Comparison of ENCODE assay signal across 33 cellular contexts in the genomic region with DNA sequence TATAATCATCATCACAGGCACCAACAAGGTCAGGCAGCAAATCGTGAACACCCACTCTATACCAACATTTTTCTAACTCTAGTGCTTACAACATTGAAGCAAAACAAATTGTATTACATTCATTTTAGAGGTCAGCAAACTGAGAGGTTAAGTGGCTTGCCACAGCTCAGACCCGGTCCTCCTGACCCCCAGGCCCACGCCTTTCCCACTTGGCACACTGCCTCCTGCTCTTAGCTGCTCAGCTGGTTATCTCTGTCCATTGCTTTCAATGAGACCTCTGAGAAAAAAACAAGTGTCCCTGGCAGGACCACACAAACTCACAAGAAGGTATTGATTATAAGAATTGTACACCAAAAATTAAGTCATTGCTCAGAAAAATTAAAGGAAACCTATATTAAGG. TPM values are rescaled to one million over a fixed set of nuclear protein-coding genes. Genes with fewer than 3 reads are reported as not detected.
"Had no signal": no experiment of that assay in that cellular context is flagged by ENCODE, and none has a peak within 500 bp of the region (broad histone marks: within the 10 kb centered on the region; RNA-seq: fewer than 3 reads in every experiment).

No MANE protein-coding gene starts in this region.

- H3K27ac ChIP-seq: dorsolateral prefrontal cortex, epithelial cell of prostate, gastrocnemius medialis, left lung, neural progenitor cell, parathyroid adenoma, testis, tibial nerve, upper lobe of left lung had no signal

- H3K4me2 ChIP-seq: neural progenitor cell, smooth muscle cell had no signal

- H3K36me3 ChIP-seq: gastrocnemius medialis, left lung, neural progenitor cell, tibial nerve, upper lobe of left lung had no signal

- H3K4me1 ChIP-seq: gastrocnemius medialis, left lung, neural progenitor cell, parathyroid adenoma, testis, tibial nerve, upper lobe of left lung had no signal

- H3K4me3 ChIP-seq: dorsolateral prefrontal cortex, gastrocnemius medialis, left lung, mucosa of descending colon, neural progenitor cell, smooth muscle cell, testis, tibial nerve, upper lobe of left lung had no signal

- ATAC-seq: esophagus mucosa; gastrocnemius medialis; mucosa of descending colon; natural killer cell treated with Interleukin-12 subunit alpha and Interleukin-12 subunit beta and Interleukin-15 and Interleukin-18, amount 100 ng/mL, for 72 hours; sciatic nerve; stimulated activated memory B cell treated with anti-CD40 and anti-IgM and Interleukin-4, amounts not matched to agents 10 μg/mL and 1 μg/mL and 100 μg/mL, for 72 hours; stimulated activated naive CD8-positive, alpha-beta T cell treated with anti-CD3 and anti-CD28 coated beads, Interleukin-15, Interleukin-2, amounts not matched to agents 100 U/mL and 50 U/mL, for 24 hours had no signal

- H3K27me3 ChIP-seq: dorsolateral prefrontal cortex, gastrocnemius medialis, left lung, neural progenitor cell, testis, upper lobe of left lung had no signal

- H3K9me3 ChIP-seq: gastrocnemius medialis, left lung, mucosa of descending colon, testis, tibial nerve, upper lobe of left lung had no signal

- FAIRE-seq: colon, kidney, urothelium cell line had no signal

- DNase-seq: dorsolateral prefrontal cortex; effector CD4-positive, alpha-beta T cell; foreskin fibroblast; gastrocnemius medialis; head of caudate nucleus; kidney; left lung; mesenchymal stem cell; mucosa of descending colon; naive B cell; stimulated activated CD4-positive, alpha-beta T cell treated with anti-CD3 and anti-CD28 coated beads, Interleukin-2, amount 100 ng/mL, for 24 hours; stimulated activated CD4-positive, alpha-beta T cell treated with anti-CD3 and anti-CD28 coated beads, Interleukin-4, amount 100 ng/mL, for 24 hours; stimulated activated naive CD8-positive, alpha-beta T cell treated with anti-CD3 and anti-CD28 coated beads, Interleukin-15, Interleukin-2, amounts not matched to agents 100 U/mL and 50 U/mL, for 24 hours; substantia nigra; testis; upper lobe of left lung had no signal

- H3K9ac ChIP-seq: neural progenitor cell, parathyroid adenoma had no signal

- H2AFZ ChIP-seq: neural progenitor cell, parathyroid adenoma had no signal

- H3K79me2 ChIP-seq: parathyroid adenoma had no signal

RNA-seq across cellular contexts. Expression of a gene that starts 31.9 kb away (rescaled TPM):
- total RNA-seq: esophagus mucosa; glomerular endothelial cell; kidney; left lung; lower leg skin; lung microvascular endothelial cell; mesothelial cell of epicardium; natural killer cell treated with Interleukin-12 subunit alpha and Interleukin-12 subunit beta and Interleukin-15 and Interleukin-18, amount 100 ng/mL, for 72 hours; osteoblast; progenitor cell of endocrine pancreas; sciatic nerve; smooth muscle cell; tibial nerve had no signal
- polyA plus RNA-seq: smooth muscle cell had no signal
